Comparison of ENCODE assay signal across 8 cellular contexts in genomic region chr1:35929730-35930592, GRCh38. TPM values are rescaled to one million over a fixed set of nuclear protein-coding genes. Genes with fewer than 3 reads are reported as not detected.
DNase-seq lines count a peak whose midpoint lies in the region; ATAC-seq lines count a peak whose summit lies in the region.

No MANE protein-coding gene starts in this region.

- peaks cover 22 to 37% (median 28%) of the 10 kb centered on the region in 4 donors for H3K4me1 Mint-ChIP-seq in CD4-positive, alpha-beta memory T cell
- H3K4me1 Mint-ChIP-seq in activated naive CD4-positive, alpha-beta T cell treated with anti-CD3 and anti-CD28 coated beads for 36 hours (ENCODE audit: low read depth), result peaks cover 34% of the 10 kb centered on the region

- peak overlapping the region; percentile 61 to 72 for H3K4me3 ChIP-seq in CD4-positive, alpha-beta memory T cell (ENCODE audit: low read length in 2 of 2)
- H3K4me3 ChIP-seq in urinary bladder (ENCODE audit: low read depth, low read length), result peak overlapping the region; percentile 74

- H3K9me3 ChIP-seq in CD4-positive, alpha-beta memory T cell (ENCODE audit: control insufficient read depth in 1 of 2, low read length in 2 of 2), result no peaks in the 10 kb centered on the region

- peak; percentile 7 for ATAC-seq in HG02938 (IDR thresholded peaks at IDR 0.05; ENCODE audit: unreplicated experiment)
- ATAC-seq in GM21360 (IDR thresholded peaks at IDR 0.05; ENCODE audit: unreplicated experiment), result no peak

- H3K4me1 ChIP-seq in CD4-positive, alpha-beta memory T cell (ENCODE audit: insufficient read depth, low read length), result peaks cover 25% of the 10 kb centered on the region
- no peaks in the 10 kb centered on the region for H3K4me1 ChIP-seq in urinary bladder (ENCODE audit: insufficient read depth)

- POLR2A ChIA-PET in CD4-positive, alpha-beta memory T cell (lab: Charles Lee; ENCODE audit: partially characterized antibody), result interaction anchor here (0.6 to 2.0 kb wide), 16 partner anchors 8 to 662 kb away, joined by 3 to 21 read pairs (median 4); partner anchors contain the start of genes AGO1, KIAA0319L, MRPS15 and NCDN

- H3K27me3 ChIP-seq in CD4-positive, alpha-beta memory T cell (ENCODE audit: insufficient read depth, low read length), result no peaks in the 10 kb centered on the region

- peak overlapping the region; percentile 95 to 99 (median 98) for H3K27ac Mint-ChIP-seq in CD4-positive, alpha-beta memory T cell
- H3K27ac Mint-ChIP-seq in activated naive CD4-positive, alpha-beta T cell treated with anti-CD3 and anti-CD28 coated beads for 36 hours, result peak overlapping the region; percentile 90

- H3K27me3 Mint-ChIP-seq in CD4-positive, alpha-beta memory T cell, result no peaks in the 10 kb centered on the region
- no peaks in the 10 kb centered on the region for H3K27me3 Mint-ChIP-seq in activated naive CD4-positive, alpha-beta T cell treated with anti-CD3 and anti-CD28 coated beads for 36 hours (ENCODE audit: low read depth)

- no peaks in the 10 kb centered on the region for H3K36me3 ChIP-seq in CD4-positive, alpha-beta memory T cell (ENCODE audit: insufficient read depth, low read length)
- no peaks in the 10 kb centered on the region for H3K36me3 ChIP-seq in urinary bladder (ENCODE audit: insufficient read depth)

- no peaks in the 10 kb centered on the region for H3K9me3 Mint-ChIP-seq in CD4-positive, alpha-beta memory T cell
- H3K9me3 Mint-ChIP-seq in activated naive CD4-positive, alpha-beta T cell treated with anti-CD3 and anti-CD28 coated beads for 36 hours, result no peaks in the 10 kb centered on the region

- H3K4me3 Mint-ChIP-seq in CD4-positive, alpha-beta memory T cell, result peak overlapping the region; percentile 91 to 97 (median 94)
- peak overlapping the region; percentile 86 for H3K4me3 Mint-ChIP-seq in activated naive CD4-positive, alpha-beta T cell treated with anti-CD3 and anti-CD28 coated beads for 36 hours

- peak in 4 of 5 donors; percentile 34 to 69 (median 41) for DNase-seq in CD4-positive, alpha-beta memory T cell
- DNase-seq in OCI-M1 (lab: John Stamatoyannopoulos, UW), result peak; percentile 86
- DNase-seq in activated naive CD4-positive, alpha-beta T cell treated with anti-CD3 and anti-CD28 coated beads for 36 hours, result peak; percentile 53
- DNase-seq in glomerular visceral epithelial cell (ENCODE audit: extremely low spot score), result peak; percentile 51
- peak; percentile 11 for DNase-seq in occipital lobe (lab: John Stamatoyannopoulos, UW)

- peak overlapping the region; percentile 92 for H3K27ac ChIP-seq in CD4-positive, alpha-beta memory T cell (ENCODE audit: low read depth, low read length)
- peak overlapping the region; percentile 99 for H3K27ac ChIP-seq in urinary bladder (ENCODE audit: low read depth)

- CTCF ChIA-PET in CD4-positive, alpha-beta memory T cell (lab: Charles Lee; ENCODE audit: partially characterized antibody), result interaction anchor here (1.0 kb wide), 1 partner anchor 48 kb away, joined by 3 read pairs; no protein-coding TSS in a partner anchor
- CTCF ChIA-PET in activated naive CD4-positive, alpha-beta T cell treated with anti-CD3 and anti-CD28 coated beads for 36 hours (lab: Charles Lee), result interaction anchor here (0.7 kb wide), 1 partner anchor 72 kb away, joined by 4 read pairs; no protein-coding TSS in a partner anchor

- intact Hi-C loops in CD4-positive, alpha-beta memory T cell (cut with micrococcal nuclease), result loop anchor here (2.0 to 10.0 kb wide), 6 partner anchors 123 to 735 kb away; partner anchors contain the start of genes ADPRS, AGO4, MRPS15 and SFPQ
- intact Hi-C loops in activated naive CD4-positive, alpha-beta T cell treated with anti-CD3 and anti-CD28 coated beads for 36 hours (cut with micrococcal nuclease), result loop anchor here (2.0 to 5.0 kb wide), 3 partner anchors 219 to 457 kb away; partner anchors contain the start of genes STK40, THRAP3 and TRAPPC3

- 1% methylated on average over 15 of the region's 15 CpGs for WGBS in urinary bladder

- H3K36me3 Mint-ChIP-seq in CD4-positive, alpha-beta memory T cell, result peaks cover 0 to 9% of the 10 kb centered on the region in 2 donors
- H3K36me3 Mint-ChIP-seq in activated naive CD4-positive, alpha-beta T cell treated with anti-CD3 and anti-CD28 coated beads for 36 hours (ENCODE audit: low read depth), result peaks cover 1% of the 10 kb centered on the region

RNA-seq across cellular contexts. Expression of gene AGO3, which starts 0.9 kb away (rescaled TPM):
- total RNA-seq in CD4-positive, alpha-beta memory T cell, result 10 to 100 TPM; 45.6 to 47.3 TPM
- 10 to 100 TPM; 11.2 to 13.4 TPM for polyA plus RNA-seq in CD4-positive, alpha-beta memory T cell
- total RNA-seq in activated naive CD4-positive, alpha-beta T cell treated with anti-CD3 and anti-CD28 coated beads for 36 hours, result 10 to 100 TPM; 25.1 to 28.2 TPM
- total RNA-seq in occipital lobe (28.1 TPM), urinary bladder (53.1 TPM)
- 4.1 TPM for polyA plus RNA-seq in urinary bladder

RNA-seq across cellular contexts. Expression of gene AGO1, which starts 47.0 kb away (rescaled TPM):
- total RNA-seq in CD4-positive, alpha-beta memory T cell, result 10 to 100 TPM; 26.5 to 27.3 TPM
- 1 to 10 TPM; 7.4 to 9.0 TPM for polyA plus RNA-seq in CD4-positive, alpha-beta memory T cell
- total RNA-seq in activated naive CD4-positive, alpha-beta T cell treated with anti-CD3 and anti-CD28 coated beads for 36 hours, result 10 to 100 TPM; 24.9 to 25.3 TPM
- total RNA-seq in occipital lobe, result 17.0 TPM
- total RNA-seq in urinary bladder, result 10.6 TPM
- 9.4 TPM for polyA plus RNA-seq in urinary bladder

Comparison
In these comparisons a context has a peak if more than half of its experiments do, and no peak if none do; other contexts are left out.
1. DNase-seq: peak in every context shown above with its lines; median percentile 86 in OCI-M1; 53 in activated naive CD4-positive, alpha-beta T cell treated with anti-CD3 and anti-CD28 coated beads for 36 hours; 51 in glomerular visceral epithelial cell; 41 in CD4-positive, alpha-beta memory T cell; 11 in occipital lobe.